ENCODE assay signal across 8 cellular contexts in the genomic region with DNA sequence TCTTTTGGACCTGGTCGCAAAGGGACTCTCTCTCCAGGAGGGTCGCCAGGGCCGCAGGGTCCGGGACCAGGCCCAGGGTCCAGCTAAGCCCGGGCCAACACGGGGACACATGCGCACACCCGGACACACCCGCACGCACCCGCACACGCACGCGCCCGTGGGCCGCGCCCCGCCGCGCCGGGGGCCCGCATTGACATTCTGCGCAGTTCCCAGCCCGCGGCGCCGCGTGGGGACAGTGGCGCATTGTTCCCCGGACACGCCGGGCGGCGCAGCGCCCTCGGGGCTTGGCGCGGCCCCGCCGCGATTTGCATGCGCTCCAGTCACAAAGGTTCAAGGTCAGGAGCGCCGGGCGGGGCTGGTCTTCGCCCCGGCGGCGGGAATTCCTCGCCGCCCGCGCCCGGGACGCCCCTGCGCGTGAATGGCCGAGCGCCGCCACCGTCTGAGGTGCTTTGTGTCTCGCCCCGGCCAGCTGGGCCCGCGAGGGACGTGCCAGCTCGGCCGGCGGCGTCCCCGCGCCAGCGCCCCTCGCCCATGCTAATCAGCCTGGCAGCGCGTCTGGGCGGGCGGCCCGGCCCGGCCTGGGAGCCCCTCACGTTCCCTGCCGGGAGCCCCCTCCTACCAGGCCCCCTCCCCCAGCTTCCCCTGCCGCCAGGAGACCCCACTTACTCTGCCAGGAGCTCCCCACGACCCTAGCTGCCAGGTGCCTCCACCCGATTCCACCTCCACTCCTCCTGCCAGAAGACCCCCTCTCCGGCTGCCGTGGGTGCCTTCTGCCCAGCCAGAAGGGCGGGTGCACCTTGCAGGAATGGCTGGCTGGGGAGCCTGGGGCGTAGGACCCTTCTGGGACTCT. TPM values are rescaled to one million over a fixed set of nuclear protein-coding genes. Genes with fewer than 3 reads are reported as not detected.
DNase-seq lines count a peak whose midpoint lies in the region; ATAC-seq lines count a peak whose summit lies in the region.

No MANE protein-coding gene starts in this region.

- peak overlapping the region; percentile 55 for H3K18ac ChIP-seq in mesendoderm (ENCODE audit: low read length)

- peaks cover 2% of the 10 kb centered on the region for H3K4me1 Mint-ChIP-seq in activated CD8-positive, alpha-beta memory T cell treated with anti-CD3 and anti-CD28 coated beads, Interleukin-2, amount 10 ng/mL, durations not matched to agents 7 days and 5 days

- no peak overlapping the region for H3K23ac ChIP-seq in mesendoderm (ENCODE audit: low read length)

- no peak overlapping the region for H3K27ac ChIP-seq in mesendoderm (ENCODE audit: low read depth, low read length)

- H3K27ac Mint-ChIP-seq in activated CD8-positive, alpha-beta memory T cell treated with anti-CD3 and anti-CD28 coated beads, Interleukin-2, amount 10 ng/mL, durations not matched to agents 7 days and 5 days: no peak overlapping the region

- H3K79me1 ChIP-seq in mesendoderm (ENCODE audit: low read length): no peaks in the 10 kb centered on the region

- H3K4me3 ChIP-seq in endocrine pancreas (ENCODE audit: control insufficient read depth, insufficient read depth, low read length) (no peak overlapping the region), mesendoderm (ENCODE audit: low read length) (no peak overlapping the region)

- no peaks in the 10 kb centered on the region for H3K79me2 ChIP-seq in mesendoderm (ENCODE audit: control insufficient read depth, insufficient read depth, low read length)

- peaks cover 26% of the 10 kb centered on the region for H3K27me3 Mint-ChIP-seq in activated CD8-positive, alpha-beta memory T cell treated with anti-CD3 and anti-CD28 coated beads, Interleukin-2, amount 10 ng/mL, durations not matched to agents 7 days and 5 days

- H3K4me1 ChIP-seq in endocrine pancreas (ENCODE audit: control insufficient read depth, insufficient read depth, low read length): no peaks in the 10 kb centered on the region
- H3K4me1 ChIP-seq in mesendoderm (ENCODE audit: control insufficient read depth, low read depth, low read length): no peaks in the 10 kb centered on the region

- H3K27me3 ChIP-seq in endocrine pancreas (ENCODE audit: control insufficient read depth, insufficient read depth, low read length) (no peaks in the 10 kb centered on the region), mesendoderm (ENCODE audit: insufficient read depth, low read length, poor library complexity) (no peaks in the 10 kb centered on the region)

- H4K8ac ChIP-seq in mesendoderm (ENCODE audit: low read depth, low read length): no peak overlapping the region

- CTCF ChIA-PET in activated CD8-positive, alpha-beta memory T cell treated with anti-CD3 and anti-CD28 coated beads, Interleukin-2, amount 10 ng/mL, durations not matched to agents 7 days and 5 days (lab: Charles Lee): interaction anchor here (0.7 to 1.3 kb wide), 3 partner anchors 12 to 89 kb away, joined by 3 to 4 read pairs (median 4); no protein-coding TSS in a partner anchor

- no peak overlapping the region for H2BK15ac ChIP-seq in mesendoderm (replicated peaks; ENCODE audit: low read depth)

- H3K36me3 Mint-ChIP-seq in activated CD8-positive, alpha-beta memory T cell treated with anti-CD3 and anti-CD28 coated beads, Interleukin-2, amount 10 ng/mL, durations not matched to agents 7 days and 5 days: no peaks in the 10 kb centered on the region

- H3K56ac ChIP-seq in mesendoderm (ENCODE audit: low read length): peak overlapping the region; percentile 95

- no peaks in the 10 kb centered on the region for H3K9me3 ChIP-seq in endocrine pancreas (ENCODE audit: control insufficient read depth, low read length)

- no peaks in the 10 kb centered on the region for H3K36me3 ChIP-seq in endocrine pancreas (ENCODE audit: control insufficient read depth, insufficient read depth, low read length)
- H3K36me3 ChIP-seq in mesendoderm (ENCODE audit: control insufficient read depth, insufficient read depth, low read length): no peaks in the 10 kb centered on the region

- H2BK120ac ChIP-seq in mesendoderm (ENCODE audit: low read depth, low read length): no peak overlapping the region

- no peak for ATAC-seq in HG02763 (IDR thresholded peaks at IDR 0.05; ENCODE audit: unreplicated experiment)
- no peak for ATAC-seq in activated CD8-positive, alpha-beta memory T cell treated with anti-CD3 and anti-CD28 coated beads, Interleukin-2, amount 10 ng/mL, durations not matched to agents 7 days and 5 days

- DNase-seq in NCI-H526 treated with DMSO at 0.1 percent for 48 hours (lab: John Stamatoyannopoulos, UW) (peak; percentile 55), mesendoderm (peak; percentile 39), superior temporal gyrus (ENCODE audit: extremely low spot score) (peak; percentile 81), NCI-H1694 (lab: John Stamatoyannopoulos, UW) (no peak), NCI-H2196 treated with DMSO at 0.1 percent for 48 hours (lab: John Stamatoyannopoulos, UW; ENCODE audit: unreplicated experiment) (no peak)
- DNase-seq in activated CD8-positive, alpha-beta memory T cell treated with anti-CD3 and anti-CD28 coated beads, Interleukin-2, amount 10 ng/mL, durations not matched to agents 7 days and 5 days: no peak

- peak overlapping the region; percentile 19 for H3K4ac ChIP-seq in mesendoderm (ENCODE audit: low read depth, low read length)

- H3K4me2 ChIP-seq in mesendoderm (ENCODE audit: low read length): peak overlapping the region; percentile 60

- H3K9me3 Mint-ChIP-seq in activated CD8-positive, alpha-beta memory T cell treated with anti-CD3 and anti-CD28 coated beads, Interleukin-2, amount 10 ng/mL, durations not matched to agents 7 days and 5 days (ENCODE audit: low read depth): no peaks in the 10 kb centered on the region

- H2AK5ac ChIP-seq in mesendoderm (ENCODE audit: low read length): no peak overlapping the region

- H3K4me3 Mint-ChIP-seq in activated CD8-positive, alpha-beta memory T cell treated with anti-CD3 and anti-CD28 coated beads, Interleukin-2, amount 10 ng/mL, durations not matched to agents 7 days and 5 days: no peak overlapping the region

- H2BK5ac ChIP-seq in mesendoderm (ENCODE audit: low read length): no peak overlapping the region

- H4K5ac ChIP-seq in mesendoderm (ENCODE audit: low read length): no peak overlapping the region

- H3K9ac ChIP-seq in endocrine pancreas (ENCODE audit: control insufficient read depth, insufficient read depth, low read length): peak overlapping the region; percentile 49
- H3K9ac ChIP-seq in mesendoderm (ENCODE audit: low read length): peak overlapping the region; percentile 68

- no CpG with 5 or more reads among the region's 89 CpGs for WGBS in mesendoderm (ENCODE audit: extremely low coverage, insufficient coverage, low lambda C conversion rate)

RNA-seq across cellular contexts. Expression of a gene that starts 50.5 kb away (rescaled TPM):
- polyA plus RNA-seq in mesendoderm (2013, experiment 1 of 2): not detected
- 0.03 TPM for polyA plus RNA-seq in mesendoderm (2013, experiment 2 of 2)
- total RNA-seq in activated CD8-positive, alpha-beta memory T cell treated with anti-CD3 and anti-CD28 coated beads, Interleukin-2, amount 10 ng/mL, durations not matched to agents 7 days and 5 days: not detected

Comparison
In these comparisons a context has a peak if more than half of its experiments do, and no peak if none do; other contexts are left out.
1. DNase-seq: peak in NCI-H526 treated with DMSO at 0.1 percent for 48 hours (single experiment), mesendoderm (single experiment) and superior temporal gyrus (single experiment); none in NCI-H1694 (single experiment), NCI-H2196 treated with DMSO at 0.1 percent for 48 hours (single experiment) and activated CD8-positive, alpha-beta memory T cell treated with anti-CD3 and anti-CD28 coated beads, Interleukin-2, amount 10 ng/mL, durations not matched to agents 7 days and 5 days (single experiment).